ENCODE assay signal across 21 cellular contexts in genomic region chr17:9677411-9677810, GRCh38. TPM values are rescaled to one million over a fixed set of nuclear protein-coding genes. Genes with fewer than 3 reads are reported as not detected.
DNase-seq lines count a peak whose midpoint lies in the region; ATAC-seq, FAIRE-seq and TF ChIP-seq lines count a peak whose summit lies in the region.
"Had no signal": no experiment of that assay in that cellular context is flagged by ENCODE, and none has a peak within 500 bp of the region (broad histone marks: within the 10 kb centered on the region; RNA-seq: fewer than 3 reads in every experiment).

No MANE protein-coding gene starts in this region.

- TF ChIP-seq CTCF in mammary epithelial cell (conservative IDR thresholded peaks at IDR 0.05 in 1 of 2, IDR thresholded peaks at IDR 0.05 in 1 of 2; ENCODE audit: extremely low read depth in 1 of 2, insufficient read depth in 1 of 2, low read depth in 1 of 2, low read length in 2 of 2) (no peak), MM.1S (IDR thresholded peaks at IDR 0.05; ENCODE audit: low read length) (no peak)

- CTCF ChIA-PET in mammary epithelial cell (lab: Charles Lee; ENCODE audit: low non-redundant PET), result no interaction called here

- ATAC-seq in left ventricle myocardium superior, result no peak

- H3K36me3 ChIP-seq in mammary epithelial cell (ENCODE audit: insufficient read depth, low read length), result peaks cover 5% of the 10 kb centered on the region
- peaks cover 0 to 14% of the 10 kb centered on the region in 2 experiments for H3K36me3 ChIP-seq in mesenchymal stem cell (ENCODE audit: control insufficient read depth in 1 of 2, insufficient read depth in 2 of 2, low read depth in 1 of 2, low read length in 2 of 2)
- no peaks in the 10 kb centered on the region for H3K36me3 ChIP-seq in MM.1S (replicated peaks; ENCODE audit: insufficient read depth, low read length)
- H3K36me3 ChIP-seq: sigmoid colon, upper lobe of left lung had no signal

- no peaks in the 10 kb centered on the region for H3K9me2 ChIP-seq in MM.1S (replicated peaks; ENCODE audit: insufficient read depth, low read length)

- no peak overlapping the region for H3K4ac ChIP-seq in mesenchymal stem cell (ENCODE audit: low read depth in 1 of 2, low read length in 2 of 2)

- H4K8ac ChIP-seq in mesenchymal stem cell (ENCODE audit: low read length), result no peak overlapping the region

- no peak overlapping the region for H4K91ac ChIP-seq in mesenchymal stem cell (ENCODE audit: low read length)

- peak; percentile 48 for FAIRE-seq in H54 (lab: Jason Lieb, UNC)

- 54% methylated on average over 7 of the region's 7 CpGs for WGBS in mammary epithelial cell (ENCODE audit: low coverage, missing lambda C conversion rate)
- WGBS in mesenchymal stem cell, result 83% methylated on average over 7 of the region's 7 CpGs

- H4K20me1 ChIP-seq in mammary epithelial cell (ENCODE audit: insufficient read depth, low read length) (no peaks in the 10 kb centered on the region), MM.1S (ENCODE audit: insufficient read depth, low read length) (no peaks in the 10 kb centered on the region)

- peak overlapping the region; percentile 43 for H3K4me2 ChIP-seq in mammary epithelial cell (ENCODE audit: insufficient read depth, low read depth, low read length)
- no peak overlapping the region for H3K4me2 ChIP-seq in mesenchymal stem cell (ENCODE audit: low read length, poor library complexity, severe bottlenecking)
- no peak overlapping the region for H3K4me2 ChIP-seq in MM.1S (ENCODE audit: low read depth, low read length)

- TF ChIP-seq POLR2A in H54 (IDR thresholded peaks at IDR 0.05; ENCODE audit: low read depth, low read length), result no peak

- H3K27me3 ChIP-seq in mammary epithelial cell (ENCODE audit: insufficient read depth, low read length) (no peaks in the 10 kb centered on the region), mesenchymal stem cell (ENCODE audit: control insufficient read depth in 1 of 2, insufficient read depth in 1 of 2, low read length in 2 of 2) (no peaks in the 10 kb centered on the region), MM.1S (replicated peaks; ENCODE audit: insufficient read depth, low read length) (no peaks in the 10 kb centered on the region)
- H3K27me3 ChIP-seq: sigmoid colon, upper lobe of left lung had no signal

- peaks cover 5% of the 10 kb centered on the region for H3K79me1 ChIP-seq in mesenchymal stem cell (replicated peaks; ENCODE audit: low read length, poor library complexity, severe bottlenecking)

- no peak overlapping the region for H2BK12ac ChIP-seq in mesenchymal stem cell (ENCODE audit: low read length in 2 of 2)

- in situ Hi-C loops in mammary epithelial cell (cut with MboI; ENCODE audit: low sequenced_read_pairs in 2 of 2), result no loop called here

- DNase-seq in H54 (ENCODE audit: insufficient read length, low spot score), result no peak
- DNase-seq in NCI-H226, result peak; percentile 22
- peak; percentile 56 for DNase-seq in mammary epithelial cell
- no peak for DNase-seq in mesenchymal stem cell
- no peak for DNase-seq in stimulated activated naive CD4-positive, alpha-beta T cell (lab: John Stamatoyannopoulos, UW)
- no peak for DNase-seq in MM.1S
- no peak for DNase-seq in NCI-H524 (lab: John Stamatoyannopoulos, UW)
- DNase-seq in left ventricle myocardium superior, result no peak
- DNase-seq: activated CD4-positive, alpha-beta T cell treated with anti-CD3 and anti-CD28 coated beads, Interleukin-2, amount 50 U/mL, for 4 hours; activated CD4-positive, CD25-positive, alpha-beta regulatory T cell; activated naive CD4-positive, alpha-beta T cell; amniotic stem cell; CD4-positive, alpha-beta memory T cell; NCI-H1694 treated with DMSO at 0.1 percent for 48 hours; NCI-H2171; NCI-H526 treated with DMSO at 0.1 percent for 48 hours; Right ventricle myocardium superior; sigmoid colon; upper lobe of left lung had no signal

- H2BK120ac ChIP-seq in mesenchymal stem cell (ENCODE audit: low read depth, low read length), result no peak overlapping the region

- H3K18ac ChIP-seq in mesenchymal stem cell (ENCODE audit: low read depth in 1 of 2, low read length in 2 of 2), result no peak overlapping the region

- no peaks in the 10 kb centered on the region for H3F3A ChIP-seq in MM.1S (ENCODE audit: insufficient read depth, low read length)

- H3K14ac ChIP-seq in mesenchymal stem cell (ENCODE audit: low read length in 2 of 2), result no peak overlapping the region

- peaks cover 8% of the 10 kb centered on the region for H3K9me3 ChIP-seq in mammary epithelial cell (replicated peaks; ENCODE audit: insufficient read depth, low read length)
- H3K9me3 ChIP-seq in mesenchymal stem cell (ENCODE audit: control insufficient read depth, low read length), result peaks cover 12% of the 10 kb centered on the region
- H3K9me3 ChIP-seq in MM.1S (replicated peaks; ENCODE audit: insufficient read depth, low read length), result no peaks in the 10 kb centered on the region

- no peak overlapping the region for H2BK15ac ChIP-seq in mesenchymal stem cell (ENCODE audit: low read depth, poor library complexity, severe bottlenecking)

- dilution Hi-C loops in mammary epithelial cell (cut with HindIII; ENCODE audit: low sequenced_read_pairs), result no loop called here

- H3K79me2 ChIP-seq in mammary epithelial cell (ENCODE audit: insufficient read depth, low read length), result peaks cover 9% of the 10 kb centered on the region
- no peaks in the 10 kb centered on the region for H3K79me2 ChIP-seq in MM.1S (ENCODE audit: low read length)

- H3K4me3 ChIP-seq in mammary epithelial cell (replicated peaks in 1 of 3; ENCODE audit: insufficient read depth in 1 of 3, low read depth in 2 of 3, low read length in 3 of 3) (no peak overlapping the region), mesenchymal stem cell (ENCODE audit: insufficient read depth in 1 of 2, low read depth in 1 of 2, low read length in 2 of 2) (no peak overlapping the region), MM.1S (ENCODE audit: low read length) (no peak overlapping the region)
- H3K4me3 ChIP-seq: coronary artery, sigmoid colon, upper lobe of left lung had no signal

- H3K4me1 ChIP-seq in mammary epithelial cell (ENCODE audit: insufficient read depth, low read length), result peaks cover 18% of the 10 kb centered on the region
- H3K4me1 ChIP-seq in mesenchymal stem cell (ENCODE audit: control insufficient read depth, insufficient read depth, low read depth, low read length), result peaks cover 5% of the 10 kb centered on the region
- no peaks in the 10 kb centered on the region for H3K4me1 ChIP-seq in MM.1S (ENCODE audit: low read length)
- H3K4me1 ChIP-seq: sigmoid colon, upper lobe of left lung had no signal

- intact Hi-C loops in mammary epithelial cell (cut with micrococcal nuclease) (loop anchor here (2.0 to 5.0 kb wide), 2 partner anchors 29 to 100 kb away; partner anchors contain the start of genes CFAP52 and STX8), left ventricle myocardium superior (cut with micrococcal nuclease) (no loop called here)

- H2AK5ac ChIP-seq in mesenchymal stem cell (ENCODE audit: low read length, severe bottlenecking), result peak overlapping the region; percentile 36

- H3K23ac ChIP-seq in mesenchymal stem cell (ENCODE audit: low read length in 2 of 2), result no peak overlapping the region

- H3K9ac ChIP-seq in mammary epithelial cell (ENCODE audit: insufficient read depth, low read length) (peak overlapping the region; percentile 7), mesenchymal stem cell (ENCODE audit: low read length) (no peak overlapping the region), MM.1S (ENCODE audit: low read length) (no peak overlapping the region)

- peak overlapping the region; percentile 20 for H2BK5ac ChIP-seq in mesenchymal stem cell (ENCODE audit: low read depth, low read length, poor library complexity, severe bottlenecking)

- peak overlapping the region; percentile 43 for H2AFZ ChIP-seq in mammary epithelial cell (ENCODE audit: low read depth, low read length)
- no peak overlapping the region for H2AFZ ChIP-seq in mesenchymal stem cell (ENCODE audit: low read depth, low read length)
- H2AFZ ChIP-seq in MM.1S (ENCODE audit: low read length), result no peak overlapping the region

- BruUV-seq in mammary epithelial cell (replicated peaks; lab: Mats Ljungman, UMichigan), result no TSS peak

- H3K27ac ChIP-seq in mammary epithelial cell (ENCODE audit: insufficient read depth, low read depth, low read length) (peak overlapping the region; percentile 87), mesenchymal stem cell (ENCODE audit: low read length, poor library complexity, severe bottlenecking) (peak overlapping the region; percentile 46), MM.1S (ENCODE audit: low read length) (no peak overlapping the region)
- H3K27ac ChIP-seq: coronary artery, sigmoid colon, upper lobe of left lung had no signal

RNA-seq across cellular contexts. Expression of gene USP43, which starts 32.1 kb away (rescaled TPM):
- 1 to 10 TPM; 8.0 to 9.3 TPM for total RNA-seq in mammary epithelial cell
- 3.7 TPM for polyA plus RNA-seq in mammary epithelial cell
- 19.3 TPM for polyA minus RNA-seq in mammary epithelial cell
- 1.4 TPM for polyA plus RNA-seq in mesenchymal stem cell (2013, experiment 1 of 2)
- polyA plus RNA-seq in mesenchymal stem cell (2013, experiment 2 of 2), result 1.5 TPM
- total RNA-seq in left ventricle myocardium superior, result 0.12 TPM
- total RNA-seq: myocyte, Right ventricle myocardium superior had no signal
- polyA plus RNA-seq: CD4-positive, alpha-beta memory T cell had no signal

Comparison
In these comparisons a context has a peak if more than half of its experiments do, and no peak if none do; other contexts are left out.
1. DNase-seq: peak in NCI-H226 (single experiment) and mammary epithelial cell (single experiment); none in H54 (single experiment), mesenchymal stem cell (single experiment), stimulated activated naive CD4-positive, alpha-beta T cell (0 of 6), MM.1S (single experiment), NCI-H524 (0 of 2) and left ventricle myocardium superior (single experiment).